ENCODE assay signal across 21 cellular contexts in the genomic region with DNA sequence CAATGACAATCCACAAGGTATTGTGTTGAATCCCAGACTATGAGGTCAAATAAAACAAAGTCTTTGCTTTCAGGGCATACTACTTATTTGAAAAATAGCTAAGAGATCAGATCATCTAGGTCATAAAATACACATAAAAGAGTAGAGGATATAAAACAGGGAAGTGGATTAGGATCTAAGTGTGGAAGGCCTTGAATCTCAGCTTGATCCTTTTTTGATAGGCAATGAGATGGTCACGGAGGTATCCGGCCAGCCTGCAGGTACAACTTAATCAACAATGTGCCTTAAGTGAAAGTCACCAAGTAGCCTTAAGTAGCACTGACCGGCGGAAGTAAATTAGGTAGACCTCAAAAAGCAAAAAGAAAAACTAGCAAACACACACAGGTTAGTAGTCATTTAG.
"Had no signal": no experiment of that assay in that cellular context is flagged by ENCODE, and none has a peak within 500 bp of the region (broad histone marks: within the 10 kb centered on the region; RNA-seq: fewer than 3 reads in every experiment).

No MANE protein-coding gene starts in this region.

- H3K4me3 Mint-ChIP-seq: activated CD4-positive, alpha-beta T cell treated with anti-CD3 and anti-CD28 coated beads, Interleukin-2, amount 10 ng/mL, durations not matched to agents 7 days and 5 days; activated CD8-positive, alpha-beta memory T cell treated with anti-CD3 and anti-CD28 coated beads, Interleukin-2, amount 10 ng/mL, durations not matched to agents 7 days and 5 days; activated CD8-positive, alpha-beta T cell treated with anti-CD3 and anti-CD28 coated beads for 36 hours; activated naive CD4-positive, alpha-beta T cell treated with anti-CD3 and anti-CD28 coated beads, Interleukin-2, amount 10 ng/mL, durations not matched to agents 7 days and 5 days; endodermal cell; naive thymus-derived CD8-positive, alpha-beta T cell; T-helper 2 cell treated with Interferon-gamma antibody and Interleukin-4, amounts not matched to agents 5 μg/mL and 100 μg/mL, for 36 hours; type B pancreatic cell had no signal

- H3K27ac ChIP-seq: cardiac muscle cell, lower lobe of right lung, ovary, prostate gland, thoracic aorta, VCaP had no signal

- DNase-seq: activated CD4-positive, alpha-beta T cell treated with anti-CD3 and anti-CD28 coated beads, Interleukin-2, amount 10 ng/mL, durations not matched to agents 7 days and 5 days; activated CD8-positive, alpha-beta memory T cell treated with anti-CD3 and anti-CD28 coated beads, Interleukin-2, amount 10 ng/mL, durations not matched to agents 7 days and 5 days; activated CD8-positive, alpha-beta T cell treated with anti-CD3 and anti-CD28 coated beads for 36 hours; activated effector memory CD4-positive, alpha-beta T cell treated with anti-CD3 and anti-CD28 coated beads, Interleukin-2, amount 50 U/mL, for 16 hours; activated naive CD4-positive, alpha-beta T cell treated with anti-CD3 and anti-CD28 coated beads, Interleukin-2, amount 10 ng/mL, durations not matched to agents 7 days and 5 days; activated T-cell treated with anti-CD3 and anti-CD28 coated beads for 4 hours; amygdala; cortex of kidney; endodermal cell; lower lobe of right lung; naive thymus-derived CD8-positive, alpha-beta T cell; ovary; stimulated activated CD4-positive, alpha-beta T cell treated with anti-CD3 and anti-CD28 coated beads, Interleukin-4, amount 100 ng/mL, for 24 hours; stimulated activated naive CD4-positive, alpha-beta T cell treated with Interleukin-2 at 50 U/mL for 16 hours had no signal

- H3K36me3 ChIP-seq: cardiac muscle cell, lower lobe of right lung, ovary, prostate gland, thoracic aorta had no signal

- H3K27ac Mint-ChIP-seq: activated CD4-positive, alpha-beta T cell treated with anti-CD3 and anti-CD28 coated beads, Interleukin-2, amount 10 ng/mL, durations not matched to agents 7 days and 5 days; activated CD8-positive, alpha-beta memory T cell treated with anti-CD3 and anti-CD28 coated beads, Interleukin-2, amount 10 ng/mL, durations not matched to agents 7 days and 5 days; activated CD8-positive, alpha-beta T cell treated with anti-CD3 and anti-CD28 coated beads for 36 hours; activated naive CD4-positive, alpha-beta T cell treated with anti-CD3 and anti-CD28 coated beads, Interleukin-2, amount 10 ng/mL, durations not matched to agents 7 days and 5 days; endodermal cell; naive thymus-derived CD8-positive, alpha-beta T cell; T-helper 2 cell treated with Interferon-gamma antibody and Interleukin-4, amounts not matched to agents 5 μg/mL and 100 μg/mL, for 36 hours; type B pancreatic cell had no signal

- H3K27me3 Mint-ChIP-seq: activated CD4-positive, alpha-beta T cell treated with anti-CD3 and anti-CD28 coated beads, Interleukin-2, amount 10 ng/mL, durations not matched to agents 7 days and 5 days; activated CD8-positive, alpha-beta memory T cell treated with anti-CD3 and anti-CD28 coated beads, Interleukin-2, amount 10 ng/mL, durations not matched to agents 7 days and 5 days; activated CD8-positive, alpha-beta T cell treated with anti-CD3 and anti-CD28 coated beads for 36 hours; activated naive CD4-positive, alpha-beta T cell treated with anti-CD3 and anti-CD28 coated beads, Interleukin-2, amount 10 ng/mL, durations not matched to agents 7 days and 5 days; naive thymus-derived CD8-positive, alpha-beta T cell had no signal

- H3K9me3 ChIP-seq: lower lobe of right lung, ovary, prostate gland, thoracic aorta had no signal

- H3K4me1 ChIP-seq: lower lobe of right lung, prostate gland had no signal

- H3K4me1 Mint-ChIP-seq: activated CD4-positive, alpha-beta T cell treated with anti-CD3 and anti-CD28 coated beads, Interleukin-2, amount 10 ng/mL, durations not matched to agents 7 days and 5 days; activated CD8-positive, alpha-beta memory T cell treated with anti-CD3 and anti-CD28 coated beads, Interleukin-2, amount 10 ng/mL, durations not matched to agents 7 days and 5 days; activated naive CD4-positive, alpha-beta T cell treated with anti-CD3 and anti-CD28 coated beads, Interleukin-2, amount 10 ng/mL, durations not matched to agents 7 days and 5 days; endodermal cell; naive thymus-derived CD8-positive, alpha-beta T cell had no signal

- H3K36me3 Mint-ChIP-seq: activated CD8-positive, alpha-beta memory T cell treated with anti-CD3 and anti-CD28 coated beads, Interleukin-2, amount 10 ng/mL, durations not matched to agents 7 days and 5 days; activated naive CD4-positive, alpha-beta T cell treated with anti-CD3 and anti-CD28 coated beads, Interleukin-2, amount 10 ng/mL, durations not matched to agents 7 days and 5 days; naive thymus-derived CD8-positive, alpha-beta T cell; type B pancreatic cell had no signal

- H3K9me3 Mint-ChIP-seq: activated CD4-positive, alpha-beta T cell treated with anti-CD3 and anti-CD28 coated beads, Interleukin-2, amount 10 ng/mL, durations not matched to agents 7 days and 5 days; endodermal cell; type B pancreatic cell had no signal

- H3K27me3 ChIP-seq: cardiac muscle cell, ovary had no signal

- H3K4me3 ChIP-seq: cardiac muscle cell, lower lobe of right lung, ovary, prostate gland, thoracic aorta had no signal

- ATAC-seq: activated CD8-positive, alpha-beta memory T cell treated with anti-CD3 and anti-CD28 coated beads, Interleukin-2, amount 10 ng/mL, durations not matched to agents 7 days and 5 days; activated CD8-positive, alpha-beta T cell treated with anti-CD3 and anti-CD28 coated beads for 36 hours; left lobe of liver; lower lobe of right lung; naive thymus-derived CD8-positive, alpha-beta T cell had no signal
